ENCODE assay signal across 8 cellular contexts in the genomic region with DNA sequence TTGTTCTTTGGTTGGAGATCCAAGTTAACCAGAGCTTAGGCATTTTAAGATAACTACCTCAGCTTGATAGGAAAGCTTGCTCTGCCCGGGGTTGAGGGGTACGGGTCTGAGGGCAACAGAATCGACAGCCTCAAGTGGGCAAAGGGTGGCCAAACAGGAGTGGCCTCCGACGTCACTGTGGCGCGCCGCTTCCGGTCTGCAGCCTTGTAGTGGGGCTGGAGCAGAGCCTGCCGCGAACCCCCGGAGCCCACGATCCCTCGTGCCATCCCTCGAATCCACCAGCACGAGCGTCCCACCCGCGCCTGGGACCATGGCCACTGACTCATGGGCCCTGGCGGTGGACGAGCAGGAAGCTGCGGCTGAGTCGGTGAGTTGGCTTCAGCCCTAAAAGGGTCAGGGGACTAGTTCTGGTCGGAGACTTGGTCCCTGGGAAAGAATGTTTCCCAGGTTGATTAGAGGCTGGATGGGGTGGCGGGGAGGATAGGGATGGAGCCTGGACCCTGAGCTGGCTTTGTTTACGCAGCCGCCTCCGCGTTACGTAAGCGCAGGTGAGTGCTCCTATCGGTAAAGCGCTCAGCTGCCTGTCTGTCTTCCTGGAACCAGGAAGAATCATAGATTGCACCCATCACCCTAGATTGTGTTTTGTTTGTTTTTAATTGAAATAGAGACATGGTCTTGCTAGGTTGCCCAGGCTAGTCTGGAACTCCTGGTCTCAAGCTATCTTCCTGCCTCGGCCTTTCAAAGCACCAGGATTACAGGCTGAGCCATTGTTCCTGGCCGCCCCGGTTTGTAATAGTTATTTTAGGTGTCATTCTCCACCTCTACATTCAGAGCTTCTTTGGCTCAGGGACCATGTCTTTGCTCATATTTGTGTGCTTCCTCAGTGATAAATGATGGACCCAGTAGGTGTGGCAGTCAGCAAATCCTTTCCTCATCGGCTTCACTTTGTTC. TPM values are rescaled to one million over a fixed set of nuclear protein-coding genes. Genes with fewer than 3 reads are reported as not detected.
DNase-seq lines count a peak whose midpoint lies in the region; ATAC-seq and TF ChIP-seq lines count a peak whose summit lies in the region.

A gene (plus strand): TSS at position 199 of the 951 bp plus-strand sequence. CDS start 112 bp downstream, at position 311.

- H3K27me3 ChIP-seq in upper lobe of right lung = no peaks in the 10 kb centered on the region

- peaks cover 4% of the 10 kb centered on the region for H3K4me1 ChIP-seq in upper lobe of right lung

- ATAC-seq in left cardiac atrium (peak; percentile 97 to 98), upper lobe of right lung (peak; percentile 97)

- peak within 1 kb of the TSS; percentile 95 for H3K27ac ChIP-seq in upper lobe of right lung

- DNase-seq in EH (ENCODE audit: low read depth) (peak; percentile 74), HCEC 1CT (peak; percentile 56), NCI-H1092 (lab: John Stamatoyannopoulos, UW) (peak; percentile 71), T-helper 1 cell (peak; percentile 17 to 79 (median 37)), amygdala (lab: John Stamatoyannopoulos, UW) (peak; percentile 10 to 89 (median 64)), left cardiac atrium (peak; percentile 89), posterior cingulate gyrus (peak; percentile 69 to 98 (median 84)), upper lobe of right lung (peak; percentile 93)

- no peaks in the 10 kb centered on the region for H3K36me3 ChIP-seq in upper lobe of right lung

- peaks cover 5% of the 10 kb centered on the region for H3K9me3 ChIP-seq in upper lobe of right lung

- no peak for TF ChIP-seq CTCF in upper lobe of right lung (IDR thresholded peaks at IDR 0.05)

- intact Hi-C loops in left cardiac atrium (cut with DNase I) (loop anchor here in 1 of 2 donors (2.0 kb wide), 1 partner anchor 48 kb away; a partner anchor contains a TSS), posterior cingulate gyrus (cut with DNase I) (loop anchor here (5.0 kb wide), 1 partner anchor 48 kb away; a partner anchor contains a TSS), upper lobe of right lung (cut with DNase I) (no loop called here)

- H3K4me3 ChIP-seq in upper lobe of right lung = peak within 1 kb of the TSS; percentile 81

RNA-seq across cellular contexts. Expression of the gene that starts here (rescaled TPM):
- total RNA-seq in left cardiac atrium (10 to 100 TPM; 14.9 to 21.8 TPM), upper lobe of right lung (27.6 TPM)

Comparison
In these comparisons a context has a peak if more than half of its experiments do, and no peak if none do; other contexts are left out.
1. Peak in every context shown above with its lines: DNase-seq, ATAC-seq, H3K4me3 ChIP-seq and H3K27ac ChIP-seq.
2. DNase-seq: peak in every context shown above with its lines; median percentile 93 in upper lobe of right lung; 89 in left cardiac atrium; 84 in posterior cingulate gyrus; 74 in EH; 71 in NCI-H1092; 64 in amygdala; 56 in HCEC 1CT; 37 in T-helper 1 cell.